Comparison of ENCODE assay signal across 1 cellular context in genomic region chr6:135812085-135812526, GRCh38.
TF ChIP-seq lines count a peak whose summit lies in the region.

No MANE protein-coding gene starts in this region.

TF ChIP-seq in H1, 55 proteins besides CTCF, POLR2A, EP300 and RAD21:
- TF ChIP-seq ZNF274 (IDR thresholded peaks at IDR 0.05; ENCODE audit: borderline replicate concordance, extremely low read depth, low read length) (no peak), SRF (IDR thresholded peaks at IDR 0.05; ENCODE audit: low read depth, low read length) (no peak), POLR2AphosphoS5 (IDR thresholded peaks at IDR 0.05; ENCODE audit: low read depth, low read length) (no peak), CHD1 (IDR thresholded peaks at IDR 0.05; ENCODE audit: low read depth, low read length) (no peak), SIN3A (conservative IDR thresholded peaks at IDR 0.05 in 1 of 2, IDR thresholded peaks at IDR 0.05 in 1 of 2; ENCODE audit: low read depth in 1 of 2, low read length in 2 of 2) (no peak), CREB1 (IDR thresholded peaks at IDR 0.05) (no peak), ASH2L (IDR thresholded peaks at IDR 0.05; ENCODE audit: low read length) (no peak), FOSL1 (IDR thresholded peaks at IDR 0.05; ENCODE audit: insufficient read depth, low read depth, low read length) (no peak), SP2 (IDR thresholded peaks at IDR 0.05; ENCODE audit: low read length) (no peak), CHD2 (IDR thresholded peaks at IDR 0.05; ENCODE audit: low read length) (no peak), HDAC2 (IDR thresholded peaks at IDR 0.05; ENCODE audit: borderline replicate concordance in 1 of 2, low read depth in 2 of 2, low read length in 2 of 2) (no peak), TCF12 (IDR thresholded peaks at IDR 0.05; ENCODE audit: low read depth, low read length) (no peak), EZH2 (IDR thresholded peaks at IDR 0.05; ENCODE audit: low read depth, low read length, severe bottlenecking) (no peak), CBX5 (IDR thresholded peaks at IDR 0.05; ENCODE audit: low read depth, low read length) (no peak), RFX5 (IDR thresholded peaks at IDR 0.05; ENCODE audit: borderline replicate concordance, low read depth, low read length) (no peak), SAP30 (IDR thresholded peaks at IDR 0.05; ENCODE audit: insufficient read depth, insufficient replicate concordance, low read length) (no peak)
